ENCODE assay signal across 1 cellular context in genomic region chr6:147202516-147203310, GRCh38.
A peak's percentile ranks its signal among the peaks of the same experiment; 100 is the strongest.
TF ChIP-seq lines count a peak whose summit lies in the region.

No MANE protein-coding gene starts in this region.

TF ChIP-seq in SK-N-SH, 30 proteins besides CTCF, POLR2A, EP300 and RAD21 (continued from another document):
- TF ChIP-seq, protein P1, sequence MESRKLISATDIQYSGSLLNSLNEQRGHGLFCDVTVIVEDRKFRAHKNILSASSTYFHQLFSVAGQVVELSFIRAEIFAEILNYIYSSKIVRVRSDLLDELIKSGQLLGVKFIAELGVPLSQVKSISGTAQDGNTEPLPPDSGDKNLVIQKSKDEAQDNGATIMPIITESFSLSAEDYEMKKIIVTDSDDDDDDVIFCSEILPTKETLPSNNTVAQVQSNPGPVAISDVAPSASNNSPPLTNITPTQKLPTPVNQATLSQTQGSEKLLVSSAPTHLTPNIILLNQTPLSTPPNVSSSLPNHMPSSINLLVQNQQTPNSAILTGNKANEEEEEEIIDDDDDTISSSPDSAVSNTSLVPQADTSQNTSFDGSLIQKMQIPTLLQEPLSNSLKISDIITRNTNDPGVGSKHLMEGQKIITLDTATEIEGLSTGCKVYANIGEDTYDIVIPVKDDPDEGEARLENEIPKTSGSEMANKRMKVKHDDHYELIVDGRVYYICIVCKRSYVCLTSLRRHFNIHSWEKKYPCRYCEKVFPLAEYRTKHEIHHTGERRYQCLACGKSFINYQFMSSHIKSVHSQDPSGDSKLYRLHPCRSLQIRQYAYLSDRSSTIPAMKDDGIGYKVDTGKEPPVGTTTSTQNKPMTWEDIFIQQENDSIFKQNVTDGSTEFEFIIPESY (IDR thresholded peaks at IDR 0.05; ENCODE audit: borderline replicate concordance, low read depth), result no peak
- TF ChIP-seq FOXJ3 (CRISPR knock-in tag; IDR thresholded peaks at IDR 0.05), result no peak
- TF ChIP-seq SIN3A (IDR thresholded peaks at IDR 0.05; ENCODE audit: borderline replicate concordance, low read depth, low read length), result peak; percentile 58; the same call in 1 of the 2 replicates
- no peak for TF ChIP-seq JUND (IDR thresholded peaks at IDR 0.05)
- no peak for TF ChIP-seq GATA2 (CRISPR knock-in tag; IDR thresholded peaks at IDR 0.05)
- no peak for TF ChIP-seq ELF1 (IDR thresholded peaks at IDR 0.05)
- peak; percentile 75 for TF ChIP-seq CHD2 (IDR thresholded peaks at IDR 0.05; ENCODE audit: low read length, partially characterized antibody)
- TF ChIP-seq RXRA (IDR thresholded peaks at IDR 0.05; ENCODE audit: borderline replicate concordance, low read depth), result no peak
- TF ChIP-seq, protein P2, sequence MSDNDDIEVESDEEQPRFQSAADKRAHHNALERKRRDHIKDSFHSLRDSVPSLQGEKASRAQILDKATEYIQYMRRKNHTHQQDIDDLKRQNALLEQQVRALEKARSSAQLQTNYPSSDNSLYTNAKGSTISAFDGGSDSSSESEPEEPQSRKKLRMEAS (IDR thresholded peaks at IDR 0.05; ENCODE audit: low read depth), result 0 out of 2 replicates have a peak, but pooled peaks have one; percentile 11
- TF ChIP-seq, protein P3, sequence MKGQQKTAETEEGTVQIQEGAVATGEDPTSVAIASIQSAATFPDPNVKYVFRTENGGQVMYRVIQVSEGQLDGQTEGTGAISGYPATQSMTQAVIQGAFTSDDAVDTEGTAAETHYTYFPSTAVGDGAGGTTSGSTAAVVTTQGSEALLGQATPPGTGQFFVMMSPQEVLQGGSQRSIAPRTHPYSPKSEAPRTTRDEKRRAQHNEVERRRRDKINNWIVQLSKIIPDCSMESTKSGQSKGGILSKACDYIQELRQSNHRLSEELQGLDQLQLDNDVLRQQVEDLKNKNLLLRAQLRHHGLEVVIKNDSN (IDR thresholded peaks at IDR 0.05; ENCODE audit: borderline replicate concordance, low read depth), result no peak
- no peak for TF ChIP-seq FOSL2 (IDR thresholded peaks at IDR 0.05; ENCODE audit: borderline replicate concordance, low read depth)
- TF ChIP-seq SMC3 (IDR thresholded peaks at IDR 0.05; ENCODE audit: low read depth, low read length), result no peak
- TF ChIP-seq IRF3 (IDR thresholded peaks at IDR 0.05; ENCODE audit: low read depth, low read length), result peak; percentile 85
- TF ChIP-seq YY1 (IDR thresholded peaks at IDR 0.05; ENCODE audit: low read depth), result no peak
